ENCODE assay signal across 8 cellular contexts in genomic region chr7:43735802-43736603, GRCh38. TPM values are rescaled to one million over a fixed set of nuclear protein-coding genes. Genes with fewer than 3 reads are reported as not detected.
DNase-seq lines count a peak whose midpoint lies in the region; ATAC-seq and TF ChIP-seq lines count a peak whose summit lies in the region.

No MANE protein-coding gene starts in this region.

- H3K4me3 ChIP-seq in fibroblast of pulmonary artery (replicated peaks; ENCODE audit: low read depth, low read length) (no peak overlapping the region), uterus (no peak overlapping the region)

- peak; percentile 52 for DNase-seq in GM13977 (ENCODE audit: low spot score)
- peak; percentile 29 for DNase-seq in HuH-7 (ENCODE audit: low spot score)
- DNase-seq in fibroblast of pulmonary artery (ENCODE audit: low read depth), result peak; percentile 63
- no peak for DNase-seq in NCI-H69 (lab: John Stamatoyannopoulos, UW)
- no peak for DNase-seq in uterus
- no peak for DNase-seq in Right ventricle myocardium inferior (ENCODE audit: missing footprints)
- no peak for DNase-seq in dedifferentiated amniotic fluid mesenchymal stem cell (ENCODE audit: extremely low spot score)

- no peaks in the 10 kb centered on the region for H3K9me3 ChIP-seq in uterus

- no peak for TF ChIP-seq POLR2A in uterus (IDR thresholded peaks at IDR 0.05)

- H3K36me3 ChIP-seq in uterus, result no peaks in the 10 kb centered on the region

- H3K27me3 ChIP-seq in uterus, result peaks cover 0 to 3% of the 10 kb centered on the region in 2 donors

- ATAC-seq in GM21526 (IDR thresholded peaks at IDR 0.05; ENCODE audit: low FRiP score, unreplicated experiment) (peak; percentile 50), Right ventricle myocardium inferior (no peak)

- no peaks in the 10 kb centered on the region for H3K4me1 ChIP-seq in uterus

- intact Hi-C loops in uterus (cut with DNase I; ENCODE audit: low total_unique reads) (no loop called here), Right ventricle myocardium inferior (cut with DNase I) (no loop called here)

- no peak overlapping the region for H3K27ac ChIP-seq in uterus

- no peak for TF ChIP-seq CTCF in GM13977 (IDR thresholded peaks at IDR 0.05; ENCODE audit: extremely low read depth, insufficient read depth, missing control alignments)
- no peak for TF ChIP-seq CTCF in fibroblast of pulmonary artery (IDR thresholded peaks at IDR 0.05; ENCODE audit: low read length, missing control alignments)
- TF ChIP-seq CTCF in uterus (IDR thresholded peaks at IDR 0.05), result no peak

- in situ Hi-C loops in GM13977 (cut with MboI; ENCODE audit: low pct_unique_long_range_greater_than_20kb, low sequenced_read_pairs, unreplicated experiment), result no loop called here

RNA-seq across cellular contexts. Expression of gene COA1, which starts 6.7 kb away (rescaled TPM):
- 10 to 100 TPM; 30.0 to 83.6 (median 76.6) TPM for total RNA-seq in uterus
- total RNA-seq in Right ventricle myocardium inferior, result 66.7 TPM

RNA-seq across cellular contexts. Expression of gene BLVRA, which starts 22.5 kb away (rescaled TPM):
- total RNA-seq in uterus (10 to 100 TPM; 20.4 to 93.0 (median 56.5) TPM), Right ventricle myocardium inferior (45.7 TPM)

Comparison
In these comparisons a context has a peak if more than half of its experiments do, and no peak if none do; other contexts are left out.
1. DNase-seq: peak in GM13977 (single experiment), HuH-7 (single experiment) and fibroblast of pulmonary artery (single experiment); none in NCI-H69 (single experiment), uterus (0 of 2), Right ventricle myocardium inferior (single experiment) and dedifferentiated amniotic fluid mesenchymal stem cell (single experiment).